In the genomic region with DNA sequence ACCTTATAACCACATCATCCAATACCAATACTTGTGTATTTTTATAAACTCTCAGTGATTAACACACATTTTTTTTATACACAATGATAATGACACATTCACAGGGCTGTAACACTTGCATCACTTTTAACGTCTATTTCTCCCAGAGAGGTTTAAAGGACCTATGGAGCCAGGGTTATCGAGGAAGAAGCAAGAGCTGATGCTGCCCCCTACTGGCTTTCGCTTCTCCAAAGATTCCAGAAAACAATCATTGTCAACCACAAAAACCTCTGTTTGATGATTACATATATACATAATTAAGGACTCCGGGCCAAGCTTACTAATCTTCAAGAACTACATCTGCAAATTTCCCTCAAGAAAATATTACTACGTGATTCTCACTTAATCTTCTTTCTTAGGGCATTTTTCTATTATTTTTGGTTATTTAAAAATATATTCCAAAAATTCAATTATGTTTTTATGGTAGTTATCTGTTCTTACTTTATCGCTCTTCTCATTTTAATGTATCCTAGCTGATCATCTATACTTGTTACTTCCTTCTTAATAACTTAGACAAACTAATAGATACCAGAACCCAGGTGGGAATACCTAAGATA, we compare ENCODE assay signal across 8 cellular contexts.
DNase-seq lines count a peak whose midpoint lies in the region; ATAC-seq and TF ChIP-seq lines count a peak whose summit lies in the region.

No MANE protein-coding gene starts in this region.

- no peaks in the 10 kb centered on the region for H3F3A ChIP-seq in DOHH2 (ENCODE audit: control insufficient read depth, insufficient read depth)

- H3K27ac ChIP-seq in DOHH2 (ENCODE audit: low read depth, low read length) (no peak overlapping the region), hepatocyte (no peak overlapping the region)

- H3K9me2 ChIP-seq in DOHH2 (replicated peaks; ENCODE audit: control insufficient read depth, low read length) (no peaks in the 10 kb centered on the region), hepatocyte (replicated peaks; ENCODE audit: insufficient read depth) (no peaks in the 10 kb centered on the region)

- WGBS in hepatocyte (ENCODE audit: low lambda C conversion rate, missing lambda C conversion rate), result 21% methylated on average over 6 of the region's 6 CpGs

- peak; percentile 78 for TF ChIP-seq CTCF in DOHH2 (IDR thresholded peaks at IDR 0.05; ENCODE audit: low read depth, low read length, poor library complexity, severe bottlenecking)
- peak; percentile 85 for TF ChIP-seq CTCF in hepatocyte (IDR thresholded peaks at IDR 0.05; ENCODE audit: poor library complexity)

- DNase-seq in NCI-H524 (lab: John Stamatoyannopoulos, UW), result peak; percentile 42 to 77
- DNase-seq in activated T-cell treated with anti-CD3 and anti-CD28 coated beads, Interleukin-2, amount 50 U/mL, for 72 hours, result peak; percentile 37 to 49
- peak; percentile 87 for DNase-seq in hepatocyte (ENCODE audit: low spot score)
- peak; percentile 9 for DNase-seq in smooth muscle cell of the brain vasculature (ENCODE audit: low read depth, low spot score)
- DNase-seq in central memory CD4-positive, alpha-beta T cell, result no peak
- no peak for DNase-seq in GM19238 (ENCODE audit: insufficient read length, low spot score)

- H3K4me1 ChIP-seq in DOHH2 (ENCODE audit: control insufficient read depth, low read length) (peaks cover 6% of the 10 kb centered on the region), hepatocyte (ENCODE audit: insufficient read depth) (no peaks in the 10 kb centered on the region)

- peak; percentile 50 for ATAC-seq in HG03469 (IDR thresholded peaks at IDR 0.05; ENCODE audit: unreplicated experiment)
- no peak for ATAC-seq in activated T-cell treated with anti-CD3 and anti-CD28 coated beads, Interleukin-2, amount 50 U/mL, for 72 hours (replicated peaks in 1 of 2)

- H3K4me3 Mint-ChIP-seq in activated T-cell treated with anti-CD3 and anti-CD28 coated beads, Interleukin-2, amount 50 U/mL, for 72 hours, result no peak overlapping the region

- H3K4me2 ChIP-seq in DOHH2 (ENCODE audit: low read length), result no peak overlapping the region
- no peak overlapping the region for H3K4me2 ChIP-seq in hepatocyte

- no peaks in the 10 kb centered on the region for H4K20me1 ChIP-seq in DOHH2 (ENCODE audit: control insufficient read depth, insufficient read depth, low read depth, low read length)
- H4K20me1 ChIP-seq in hepatocyte (ENCODE audit: insufficient read depth, poor library complexity, severe bottlenecking), result no peaks in the 10 kb centered on the region

- no peaks in the 10 kb centered on the region for H3K27me3 Mint-ChIP-seq in activated T-cell treated with anti-CD3 and anti-CD28 coated beads, Interleukin-2, amount 50 U/mL, for 72 hours (ENCODE audit: low read depth)

- H3K79me2 ChIP-seq in DOHH2 (ENCODE audit: control insufficient read depth, low read length) (no peaks in the 10 kb centered on the region), hepatocyte (no peaks in the 10 kb centered on the region)

- no peaks in the 10 kb centered on the region for H3K4me1 Mint-ChIP-seq in activated T-cell treated with anti-CD3 and anti-CD28 coated beads, Interleukin-2, amount 50 U/mL, for 72 hours (ENCODE audit: low read depth)

- no peaks in the 10 kb centered on the region for H3K9me3 Mint-ChIP-seq in activated T-cell treated with anti-CD3 and anti-CD28 coated beads, Interleukin-2, amount 50 U/mL, for 72 hours

- no peak overlapping the region for H2AFZ ChIP-seq in hepatocyte

- no peaks in the 10 kb centered on the region for H3K9me3 ChIP-seq in DOHH2 (ENCODE audit: control insufficient read depth, insufficient read depth, low read length)
- no peaks in the 10 kb centered on the region for H3K9me3 ChIP-seq in hepatocyte (ENCODE audit: low read depth)

- no peak overlapping the region for H3K27ac Mint-ChIP-seq in activated T-cell treated with anti-CD3 and anti-CD28 coated beads, Interleukin-2, amount 50 U/mL, for 72 hours

- H3K36me3 ChIP-seq in DOHH2 (ENCODE audit: control insufficient read depth, low read length) (no peaks in the 10 kb centered on the region), hepatocyte (replicated peaks; ENCODE audit: insufficient read depth, low read depth) (no peaks in the 10 kb centered on the region)

- H3K27me3 ChIP-seq in DOHH2 (ENCODE audit: control insufficient read depth, low read length), result no peaks in the 10 kb centered on the region
- H3K27me3 ChIP-seq in hepatocyte, result no peaks in the 10 kb centered on the region

- H3K4me3 ChIP-seq in DOHH2 (ENCODE audit: low read length) (no peak overlapping the region), hepatocyte (no peak overlapping the region)

- H3K36me3 Mint-ChIP-seq in activated T-cell treated with anti-CD3 and anti-CD28 coated beads, Interleukin-2, amount 50 U/mL, for 72 hours (ENCODE audit: insufficient read depth in 2 of 2), result no peaks in the 10 kb centered on the region

Comparison
In these comparisons a context has a peak if more than half of its experiments do, and no peak if none do; other contexts are left out.
1. DNase-seq: peak in NCI-H524 (2 of 2), activated T-cell treated with anti-CD3 and anti-CD28 coated beads, Interleukin-2, amount 50 U/mL, for 72 hours (2 of 2), hepatocyte (single experiment) and smooth muscle cell of the brain vasculature (single experiment); none in central memory CD4-positive, alpha-beta T cell (single experiment) and GM19238 (single experiment).